Comparison of ENCODE assay signal across 9 cellular contexts in the genomic region with DNA sequence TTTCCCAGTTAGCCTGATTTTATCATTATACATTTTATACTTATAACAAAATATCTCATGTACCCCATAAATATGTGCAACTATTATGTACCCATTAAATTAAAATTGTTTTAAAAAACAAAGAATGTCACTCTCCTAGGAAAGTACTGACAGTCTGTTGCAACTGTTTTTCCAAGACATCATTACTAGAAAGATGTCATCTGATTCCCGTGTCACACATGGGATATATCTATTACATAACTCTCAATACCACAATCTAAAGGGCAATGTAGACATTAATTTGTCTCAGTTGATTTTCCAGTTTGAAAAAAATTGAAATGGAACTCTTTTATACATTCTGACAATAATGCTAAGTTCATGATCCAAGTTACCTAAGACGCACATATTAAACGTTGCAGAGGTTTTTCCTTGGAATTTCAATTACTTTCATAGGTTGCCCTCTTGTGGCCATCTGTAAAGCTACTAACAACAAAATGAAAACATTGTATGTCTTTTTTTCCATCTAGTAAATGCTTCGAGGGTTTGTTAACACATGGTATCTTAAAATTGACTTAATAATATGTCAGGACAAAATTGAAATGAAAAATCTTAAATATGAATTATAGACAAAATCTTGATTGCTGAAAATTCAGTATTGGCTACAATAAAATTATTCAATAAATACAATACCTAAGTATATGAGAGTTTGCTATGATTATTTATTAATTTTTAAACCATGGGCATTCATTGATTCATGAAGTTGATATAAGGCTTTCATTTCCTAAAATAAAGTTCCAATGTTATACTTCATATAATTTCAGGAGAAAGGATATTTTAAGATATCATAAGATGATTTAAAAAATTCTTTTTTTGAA.
DNase-seq lines count a peak whose midpoint lies in the region; ATAC-seq, FAIRE-seq and TF ChIP-seq lines count a peak whose summit lies in the region.
"Had no signal": no experiment of that assay in that cellular context is flagged by ENCODE, and none has a peak within 500 bp of the region (broad histone marks: within the 10 kb centered on the region; RNA-seq: fewer than 3 reads in every experiment).

No MANE protein-coding gene starts in this region.

- H3K27me3 Mint-ChIP-seq in mesothelial cell of epicardium (ENCODE audit: low read depth), result peaks cover 21% of the 10 kb centered on the region
- no peaks in the 10 kb centered on the region for H3K27me3 Mint-ChIP-seq in activated T-cell treated with anti-CD3 and anti-CD28 coated beads, Interleukin-2, amount 50 U/mL, for 4 hours (ENCODE audit: low read depth)
- H3K27me3 Mint-ChIP-seq: dendritic cell treated with granulocyte-macrophage colony-stimulating factor and Interleukin-4, amounts not matched to agents 40 ng/mL and 50 ng/mL, for 4 days had no signal

- H3K9me3 Mint-ChIP-seq in mesothelial cell of epicardium, result no peaks in the 10 kb centered on the region
- no peaks in the 10 kb centered on the region for H3K9me3 Mint-ChIP-seq in activated T-cell treated with anti-CD3 and anti-CD28 coated beads, Interleukin-2, amount 50 U/mL, for 4 hours
- H3K9me3 Mint-ChIP-seq: dendritic cell treated with granulocyte-macrophage colony-stimulating factor and Interleukin-4, amounts not matched to agents 40 ng/mL and 50 ng/mL, for 4 days had no signal

- TF ChIP-seq CTCF in mesothelial cell of epicardium (IDR thresholded peaks at IDR 0.05; ENCODE audit: unreplicated experiment), result peak; percentile 78

- H3K36me3 Mint-ChIP-seq in mesothelial cell of epicardium, result no peaks in the 10 kb centered on the region
- no peaks in the 10 kb centered on the region for H3K36me3 Mint-ChIP-seq in activated T-cell treated with anti-CD3 and anti-CD28 coated beads, Interleukin-2, amount 50 U/mL, for 4 hours (ENCODE audit: insufficient read depth)

- H3K4me3 Mint-ChIP-seq in mesothelial cell of epicardium, result no peak overlapping the region
- no peak overlapping the region for H3K4me3 Mint-ChIP-seq in activated T-cell treated with anti-CD3 and anti-CD28 coated beads, Interleukin-2, amount 50 U/mL, for 4 hours
- H3K4me3 Mint-ChIP-seq: dendritic cell treated with granulocyte-macrophage colony-stimulating factor and Interleukin-4, amounts not matched to agents 40 ng/mL and 50 ng/mL, for 4 days had no signal

- H3K4me1 Mint-ChIP-seq in mesothelial cell of epicardium, result no peaks in the 10 kb centered on the region
- no peaks in the 10 kb centered on the region for H3K4me1 Mint-ChIP-seq in activated T-cell treated with anti-CD3 and anti-CD28 coated beads, Interleukin-2, amount 50 U/mL, for 4 hours (ENCODE audit: low read depth)

- DNase-seq in ACHN (peak; percentile 73), H54 (ENCODE audit: insufficient read length, low spot score) (peak; percentile 4), NCI-H510A treated with DMSO at 0.1 percent for 48 hours (lab: John Stamatoyannopoulos, UW) (peak; percentile 91), cerebellar cortex (ENCODE audit: low spot score) (peak; percentile 83), mesothelial cell of epicardium (ENCODE audit: low spot score in 2 of 2, unreplicated experiment in 2 of 2) (no peak), GM19240 (ENCODE audit: insufficient read length, low spot score) (no peak)
- DNase-seq in stimulated activated CD4-positive, alpha-beta T cell treated with anti-CD3 and anti-CD28 coated beads, Interleukin-1b, Interleukin-23, amount 100 ng/mL, for 48 hours, result no peak
- no peak for DNase-seq in activated T-cell treated with anti-CD3 and anti-CD28 coated beads, Interleukin-2, amount 50 U/mL, for 4 hours

- FAIRE-seq in H54 (lab: Jason Lieb, UNC), result peak; percentile 81

- no peak overlapping the region for H3K27ac Mint-ChIP-seq in mesothelial cell of epicardium
- H3K27ac Mint-ChIP-seq: dendritic cell treated with granulocyte-macrophage colony-stimulating factor and Interleukin-4, amounts not matched to agents 40 ng/mL and 50 ng/mL, for 4 days had no signal

- no peak for ATAC-seq in activated T-cell treated with anti-CD3 and anti-CD28 coated beads, Interleukin-2, amount 50 U/mL, for 4 hours

- in situ Hi-C loops in ACHN (cut with HindIII; ENCODE audit: low pct_ligation_motif_present, low pct_unique_long_range_greater_than_20kb, low sequenced_read_pairs), result no loop called here

- TF ChIP-seq POLR2A in H54 (IDR thresholded peaks at IDR 0.05; ENCODE audit: low read depth, low read length), result no peak

Comparison
In these comparisons a context has a peak if more than half of its experiments do, and no peak if none do; other contexts are left out.
1. DNase-seq: peak in ACHN (single experiment), H54 (single experiment), NCI-H510A treated with DMSO at 0.1 percent for 48 hours (single experiment) and cerebellar cortex (single experiment); none in mesothelial cell of epicardium (0 of 2), GM19240 (single experiment), stimulated activated CD4-positive, alpha-beta T cell treated with anti-CD3 and anti-CD28 coated beads, Interleukin-1b, Interleukin-23, amount 100 ng/mL, for 48 hours (single experiment) and activated T-cell treated with anti-CD3 and anti-CD28 coated beads, Interleukin-2, amount 50 U/mL, for 4 hours (single experiment).